In genomic region chr10:127413326-127413725, GRCh38 we compare ENCODE assay signal across 5 cellular contexts.
"Had no signal": no experiment of that assay in that cellular context is flagged by ENCODE, and none has a peak within 500 bp of the region (broad histone marks: within the 10 kb centered on the region; RNA-seq: fewer than 3 reads in every experiment).

No MANE protein-coding gene starts in this region.

- H3K27ac Mint-ChIP-seq: IgD-negative memory B cell had no signal

- H2AFZ ChIP-seq: GM23248 had no signal

- H3K9me3 Mint-ChIP-seq: IgD-negative memory B cell had no signal

- H3K27me3 Mint-ChIP-seq: IgD-negative memory B cell had no signal

- H3K27ac ChIP-seq: GM23248 had no signal

- H3K4me3 ChIP-seq: GM23248 had no signal

- H3K4me3 Mint-ChIP-seq: IgD-negative memory B cell had no signal

- H3K4me1 Mint-ChIP-seq: IgD-negative memory B cell had no signal

- DNase-seq: GM23248, GOT3, H7, HCEC 1CT had no signal

- H3K9ac ChIP-seq: GM23248 had no signal
